ENCODE assay signal across 14 cellular contexts in genomic region chr14:102451064-102451352, GRCh38.
"Had no signal": no experiment of that assay in that cellular context is flagged by ENCODE, and none has a peak within 500 bp of the region (broad histone marks: within the 10 kb centered on the region; RNA-seq: fewer than 3 reads in every experiment).

No MANE protein-coding gene starts in this region.

- H3K9me3 Mint-ChIP-seq: activated CD4-positive, alpha-beta T cell treated with anti-CD3 and anti-CD28 coated beads, Interleukin-2, amount 10 ng/mL, durations not matched to agents 24 days and 14 days; activated naive CD4-positive, alpha-beta T cell treated with anti-CD3 and anti-CD28 coated beads, Interleukin-2, amount 10 ng/mL, durations not matched to agents 7 days and 5 days; activated T-helper 17 cell treated with anti-CD3 and anti-CD28 coated beads, Interleukin-2, amount 50 U/mL, for 72 hours; brain; naive B cell; stimulated activated naive CD8-positive, alpha-beta T cell treated with anti-CD3 and anti-CD28 coated beads, Interleukin-15, Interleukin-2, amounts not matched to agents 100 ng/mL and 50 ng/mL, for 24 hours; T-helper 1 cell treated with Interleukin-12 subunit alpha and Interleukin-12 subunit beta and Interleukin-4 antibody, amounts not matched to agents 30 μg/mL and 1 μg/mL, for 36 hours; WTC11 had no signal

- H3K4me1 Mint-ChIP-seq: activated CD4-positive, alpha-beta T cell treated with anti-CD3 and anti-CD28 coated beads, Interleukin-2, amount 10 ng/mL, durations not matched to agents 24 days and 14 days; activated naive CD4-positive, alpha-beta T cell treated with anti-CD3 and anti-CD28 coated beads, Interleukin-2, amount 10 ng/mL, durations not matched to agents 7 days and 5 days; activated T-helper 17 cell treated with anti-CD3 and anti-CD28 coated beads, Interleukin-2, amount 50 U/mL, for 72 hours; brain; naive B cell; WTC11 had no signal

- H3K4me3 Mint-ChIP-seq: activated CD4-positive, alpha-beta T cell treated with anti-CD3 and anti-CD28 coated beads, Interleukin-2, amount 10 ng/mL, durations not matched to agents 24 days and 14 days; activated naive CD4-positive, alpha-beta T cell treated with anti-CD3 and anti-CD28 coated beads, Interleukin-2, amount 10 ng/mL, durations not matched to agents 7 days and 5 days; activated T-helper 17 cell treated with anti-CD3 and anti-CD28 coated beads, Interleukin-2, amount 50 U/mL, for 72 hours; brain; naive B cell; stimulated activated naive CD8-positive, alpha-beta T cell treated with anti-CD3 and anti-CD28 coated beads, Interleukin-15, Interleukin-2, amounts not matched to agents 100 ng/mL and 50 ng/mL, for 24 hours; T-helper 1 cell treated with Interleukin-12 subunit alpha and Interleukin-12 subunit beta and Interleukin-4 antibody, amounts not matched to agents 30 μg/mL and 1 μg/mL, for 36 hours; WTC11 had no signal

- DNase-seq: activated CD4-positive, alpha-beta T cell treated with anti-CD3 and anti-CD28 coated beads, Interleukin-2, amount 10 ng/mL, durations not matched to agents 24 days and 14 days; activated naive CD4-positive, alpha-beta T cell treated with anti-CD3 and anti-CD28 coated beads, Interleukin-2, amount 10 ng/mL, durations not matched to agents 7 days and 5 days; adrenal gland; islet precursor cell; naive B cell; stimulated activated CD4-positive, alpha-beta T cell treated with anti-CD3 and anti-CD28 coated beads, Interleukin-15, amount 100 ng/mL, for 24 hours; stimulated activated CD4-positive, alpha-beta T cell treated with anti-CD3 and anti-CD28 coated beads, Interleukin-4, amount 100 ng/mL, for 24 hours had no signal

- H3K27ac ChIP-seq: adrenal gland, esophagus muscularis mucosa, thoracic aorta had no signal

- H3K27me3 Mint-ChIP-seq: activated CD4-positive, alpha-beta T cell treated with anti-CD3 and anti-CD28 coated beads, Interleukin-2, amount 10 ng/mL, durations not matched to agents 24 days and 14 days; activated naive CD4-positive, alpha-beta T cell treated with anti-CD3 and anti-CD28 coated beads, Interleukin-2, amount 10 ng/mL, durations not matched to agents 7 days and 5 days; activated T-helper 17 cell treated with anti-CD3 and anti-CD28 coated beads, Interleukin-2, amount 50 U/mL, for 72 hours; brain; naive B cell; stimulated activated naive CD8-positive, alpha-beta T cell treated with anti-CD3 and anti-CD28 coated beads, Interleukin-15, Interleukin-2, amounts not matched to agents 100 ng/mL and 50 ng/mL, for 24 hours had no signal

- H3K27ac Mint-ChIP-seq: activated CD4-positive, alpha-beta T cell treated with anti-CD3 and anti-CD28 coated beads, Interleukin-2, amount 10 ng/mL, durations not matched to agents 24 days and 14 days; activated naive CD4-positive, alpha-beta T cell treated with anti-CD3 and anti-CD28 coated beads, Interleukin-2, amount 10 ng/mL, durations not matched to agents 7 days and 5 days; stimulated activated naive CD8-positive, alpha-beta T cell treated with anti-CD3 and anti-CD28 coated beads, Interleukin-15, Interleukin-2, amounts not matched to agents 100 ng/mL and 50 ng/mL, for 24 hours; T-helper 1 cell treated with Interleukin-12 subunit alpha and Interleukin-12 subunit beta and Interleukin-4 antibody, amounts not matched to agents 30 μg/mL and 1 μg/mL, for 36 hours; WTC11 had no signal
